15 cellular contexts compared by ENCODE assay signal in the genomic region with DNA sequence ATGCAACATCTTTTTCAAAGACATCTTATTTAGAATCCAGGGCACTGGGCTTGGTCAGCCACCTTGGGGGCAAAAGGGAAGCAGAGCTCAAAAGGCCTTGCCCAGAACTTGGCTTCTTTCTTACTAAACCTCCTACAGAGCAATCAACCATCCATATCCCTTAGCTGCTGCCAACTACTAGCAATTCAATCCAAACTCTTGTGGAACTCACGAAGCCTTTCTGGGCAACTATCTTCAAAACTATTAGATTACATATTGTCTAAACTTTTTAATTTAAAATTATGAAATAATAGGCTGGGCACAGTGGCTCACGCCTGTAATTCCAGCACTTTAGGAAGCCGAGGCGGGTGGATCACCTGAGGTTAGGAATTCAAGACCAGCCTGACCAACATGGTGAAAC.
"Had no signal": no experiment of that assay in that cellular context is flagged by ENCODE, and none has a peak within 500 bp of the region (broad histone marks: within the 10 kb centered on the region; RNA-seq: fewer than 3 reads in every experiment).

No MANE protein-coding gene starts in this region.

- DNase-seq: dermis blood vessel endothelial cell; dorsolateral prefrontal cortex; effector CD4-positive, alpha-beta T cell; effector memory CD4-positive, alpha-beta T cell; foreskin keratinocyte; heart left ventricle; hypothalamus; left cardiac atrium; left lung; left ventricle myocardium superior; lower lobe of right lung; mesenchymal stem cell; mucosa of descending colon; naive B cell had no signal

- H3K27me3 Mint-ChIP-seq: naive B cell had no signal

- H3K27ac Mint-ChIP-seq: mesothelial cell of epicardium, naive B cell had no signal

- H3K4me3 Mint-ChIP-seq: mesothelial cell of epicardium, naive B cell had no signal

- H3K9me3 Mint-ChIP-seq: mesothelial cell of epicardium, naive B cell had no signal
